ENCODE assay signal across 3 cellular contexts in genomic region chrX:13598877-13599276, GRCh38.
TF ChIP-seq lines count a peak whose summit lies in the region.

No MANE protein-coding gene starts in this region.

TF ChIP-seq in IMR-90, 13 proteins besides CTCF, POLR2A, EP300 and RAD21:
- TF ChIP-seq CHD1 (IDR thresholded peaks at IDR 0.05; ENCODE audit: low read depth, low read length) (no peak), CEBPB (IDR thresholded peaks at IDR 0.05; ENCODE audit: low read depth, low read length) (no peak), BHLHE40 (IDR thresholded peaks at IDR 0.05; ENCODE audit: low read depth, low read length) (no peak), NFE2L2 (IDR thresholded peaks at IDR 0.05; ENCODE audit: low read depth, low read length) (no peak), MXI1 (IDR thresholded peaks at IDR 0.05; ENCODE audit: borderline replicate concordance, low read depth, low read length) (no peak), RFX5 (IDR thresholded peaks at IDR 0.05; ENCODE audit: low read depth, low read length) (no peak), ELK1 (IDR thresholded peaks at IDR 0.05; ENCODE audit: borderline replicate concordance, low read depth, low read length) (no peak), SMC3 (IDR thresholded peaks at IDR 0.05; ENCODE audit: low read depth, low read length) (no peak), MAZ (IDR thresholded peaks at IDR 0.05; ENCODE audit: borderline replicate concordance, low read depth, low read length) (no peak), MAFK (IDR thresholded peaks at IDR 0.05; ENCODE audit: low read depth, low read length) (no peak), RCOR1 (IDR thresholded peaks at IDR 0.05; ENCODE audit: insufficient replicate concordance, low read length) (no peak), FOS (IDR thresholded peaks at IDR 0.05; ENCODE audit: low read depth, low read length) (no peak), USF2 (IDR thresholded peaks at IDR 0.05; ENCODE audit: low read depth, low read length) (no peak)
TF ChIP-seq in IMR-90: peak in this region for 0.

TF ChIP-seq in GM12878, 131 proteins besides CTCF, POLR2A, EP300 and RAD21:
- TF ChIP-seq ESRRA (IDR thresholded peaks at IDR 0.05; ENCODE audit: low read length): no peak
- no peak for TF ChIP-seq FOS (IDR thresholded peaks at IDR 0.05; ENCODE audit: borderline replicate concordance, extremely low read depth, insufficient read length)
- TF ChIP-seq ZSCAN29 (IDR thresholded peaks at IDR 0.05): no peak
- TF ChIP-seq SRF (IDR thresholded peaks at IDR 0.05; ENCODE audit: low read depth in 2 of 2, low read length in 2 of 2): no peak
- TF ChIP-seq BRCA1 (IDR thresholded peaks at IDR 0.05; ENCODE audit: low read depth, low read length): no peak
- no peak for TF ChIP-seq PBX3 (IDR thresholded peaks at IDR 0.05; ENCODE audit: insufficient replicate concordance, low read depth, low read length)
- no peak for TF ChIP-seq SMARCA5 (IDR thresholded peaks at IDR 0.05)
- no peak for TF ChIP-seq SUPT20H (IDR thresholded peaks at IDR 0.05; ENCODE audit: borderline replicate concordance, control insufficient read depth, low read depth, low read length)
- TF ChIP-seq STAT1 (conservative IDR thresholded peaks at IDR 0.05): no peak
- no peak for TF ChIP-seq CBX3 (IDR thresholded peaks at IDR 0.05; ENCODE audit: borderline replicate concordance, low read depth)
- TF ChIP-seq POLR2AphosphoS5 (IDR thresholded peaks at IDR 0.05; ENCODE audit: low read length): no peak
- no peak for TF ChIP-seq ZNF217 (IDR thresholded peaks at IDR 0.05)
- TF ChIP-seq CEBPZ (IDR thresholded peaks at IDR 0.05; ENCODE audit: low read depth, low read length): no peak
- no peak for TF ChIP-seq BACH1 (IDR thresholded peaks at IDR 0.05; ENCODE audit: borderline replicate concordance)
- TF ChIP-seq ATF2 (IDR thresholded peaks at IDR 0.05; ENCODE audit: low read length): no peak
- TF ChIP-seq IRF5 (IDR thresholded peaks at IDR 0.05; ENCODE audit: borderline replicate concordance): no peak
- TF ChIP-seq ETV6 (conservative IDR thresholded peaks at IDR 0.05 in 1 of 2, IDR thresholded peaks at IDR 0.05 in 1 of 2; ENCODE audit: borderline replicate concordance in 1 of 2, low read depth in 1 of 2): no peak
- no peak for TF ChIP-seq POLR2AphosphoS2 (IDR thresholded peaks at IDR 0.05; ENCODE audit: low read depth, low read length)

TF ChIP-seq in HepG2, 621 proteins besides CTCF, POLR2A, EP300 and RAD21:
- TF ChIP-seq HNRNPL (IDR thresholded peaks at IDR 0.05; ENCODE audit: low read depth, low read length) (no peak), TARDBP (CRISPR knock-in tag; IDR thresholded peaks at IDR 0.05) (no peak), ZNF451 (CRISPR knock-in tag; IDR thresholded peaks at IDR 0.05) (no peak), EZH2 (conservative IDR thresholded peaks at IDR 0.05; ENCODE audit: low read depth, low read length) (no peak), ZNF740 (CRISPR knock-in tag; IDR thresholded peaks at IDR 0.05) (no peak), NR1H2 (CRISPR knock-in tag; IDR thresholded peaks at IDR 0.05; ENCODE audit: borderline replicate concordance, low read depth) (no peak), ZNF235 (CRISPR knock-in tag; IDR thresholded peaks at IDR 0.05; ENCODE audit: borderline replicate concordance) (no peak)
